Comparison of ENCODE assay signal across 1 cellular context in the genomic region with DNA sequence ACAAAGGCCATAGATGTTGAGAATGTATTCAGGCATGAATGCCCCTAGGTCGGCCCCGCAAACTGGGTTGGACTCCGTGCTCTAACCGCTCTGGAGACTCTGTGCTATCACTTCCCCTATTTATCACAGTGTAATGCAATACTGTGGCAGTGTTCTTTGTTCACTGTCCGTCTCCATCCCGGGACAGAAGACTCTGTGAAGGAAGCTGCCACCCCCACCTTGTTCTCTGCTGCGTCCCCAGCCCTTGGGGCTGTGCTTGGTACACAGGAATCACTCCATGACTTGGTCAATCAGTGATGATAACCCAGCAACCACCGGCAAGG.
TF ChIP-seq lines count a peak whose summit lies in the region.

No MANE protein-coding gene starts in this region.

TF ChIP-seq in neural cell, 6 proteins besides CTCF, POLR2A, EP300 and RAD21 (continued from another document):
- TF ChIP-seq, protein P1, sequence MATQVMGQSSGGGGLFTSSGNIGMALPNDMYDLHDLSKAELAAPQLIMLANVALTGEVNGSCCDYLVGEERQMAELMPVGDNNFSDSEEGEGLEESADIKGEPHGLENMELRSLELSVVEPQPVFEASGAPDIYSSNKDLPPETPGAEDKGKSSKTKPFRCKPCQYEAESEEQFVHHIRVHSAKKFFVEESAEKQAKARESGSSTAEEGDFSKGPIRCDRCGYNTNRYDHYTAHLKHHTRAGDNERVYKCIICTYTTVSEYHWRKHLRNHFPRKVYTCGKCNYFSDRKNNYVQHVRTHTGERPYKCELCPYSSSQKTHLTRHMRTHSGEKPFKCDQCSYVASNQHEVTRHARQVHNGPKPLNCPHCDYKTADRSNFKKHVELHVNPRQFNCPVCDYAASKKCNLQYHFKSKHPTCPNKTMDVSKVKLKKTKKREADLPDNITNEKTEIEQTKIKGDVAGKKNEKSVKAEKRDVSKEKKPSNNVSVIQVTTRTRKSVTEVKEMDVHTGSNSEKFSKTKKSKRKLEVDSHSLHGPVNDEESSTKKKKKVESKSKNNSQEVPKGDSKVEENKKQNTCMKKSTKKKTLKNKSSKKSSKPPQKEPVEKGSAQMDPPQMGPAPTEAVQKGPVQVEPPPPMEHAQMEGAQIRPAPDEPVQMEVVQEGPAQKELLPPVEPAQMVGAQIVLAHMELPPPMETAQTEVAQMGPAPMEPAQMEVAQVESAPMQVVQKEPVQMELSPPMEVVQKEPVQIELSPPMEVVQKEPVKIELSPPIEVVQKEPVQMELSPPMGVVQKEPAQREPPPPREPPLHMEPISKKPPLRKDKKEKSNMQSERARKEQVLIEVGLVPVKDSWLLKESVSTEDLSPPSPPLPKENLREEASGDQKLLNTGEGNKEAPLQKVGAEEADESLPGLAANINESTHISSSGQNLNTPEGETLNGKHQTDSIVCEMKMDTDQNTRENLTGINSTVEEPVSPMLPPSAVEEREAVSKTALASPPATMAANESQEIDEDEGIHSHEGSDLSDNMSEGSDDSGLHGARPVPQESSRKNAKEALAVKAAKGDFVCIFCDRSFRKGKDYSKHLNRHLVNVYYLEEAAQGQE (IDR thresholded peaks at IDR 0.05; ENCODE audit: borderline replicate concordance): no peak
